Comparison of ENCODE assay signal across 8 cellular contexts in the genomic region with DNA sequence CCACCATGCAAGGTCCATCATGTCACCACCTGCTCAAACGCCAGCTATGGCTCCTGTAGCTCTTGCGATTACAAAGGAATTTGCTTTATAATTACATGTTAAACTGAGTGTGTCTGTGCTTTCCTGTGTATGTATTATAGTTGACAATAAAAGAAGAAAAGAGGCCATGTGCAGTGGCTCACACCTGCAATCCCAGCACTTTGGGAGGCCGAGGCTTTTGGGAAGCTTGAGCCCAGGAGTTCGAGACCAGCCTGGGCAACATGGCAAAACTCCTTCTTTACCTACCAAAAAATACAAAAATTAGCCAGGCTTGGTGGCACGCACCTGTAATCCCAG. TPM values are rescaled to one million over a fixed set of nuclear protein-coding genes. Genes with fewer than 3 reads are reported as not detected.
A peak's percentile ranks its signal among the peaks of the same experiment; 100 is the strongest.
DNase-seq lines count a peak whose midpoint lies in the region; ATAC-seq, FAIRE-seq and TF ChIP-seq lines count a peak whose summit lies in the region.

No MANE protein-coding gene starts in this region.

- H3K27ac ChIP-seq in SU-DHL-6 (ENCODE audit: low read depth, low read length): peak overlapping the region; percentile 81
- peak overlapping the region; percentile 99 for H3K27ac ChIP-seq in right cardiac atrium (ENCODE audit: low read length)
- peak overlapping the region; percentile 94 to 95 for H3K27ac ChIP-seq in small intestine (ENCODE audit: low read depth in 1 of 2, low read length in 1 of 2)

- H3K27me3 Mint-ChIP-seq in HFFc6 (ENCODE audit: insufficient read depth): peaks cover 5% of the 10 kb centered on the region

- 0 out of 2 replicates have a peak, but pooled peaks cover 3% of the 10 kb centered on the region for H3K79me2 ChIP-seq in SU-DHL-6 (ENCODE audit: insufficient read depth, low read length)

- peak overlapping the region; percentile 72 for H2AFZ ChIP-seq in SU-DHL-6 (ENCODE audit: low read depth, low read length, severe bottlenecking)

- H3K36me3 ChIP-seq in SU-DHL-6 (ENCODE audit: low read length) (no peaks in the 10 kb centered on the region), small intestine (ENCODE audit: control insufficient read depth in 2 of 2, insufficient read depth in 2 of 2, low read length in 2 of 2) (no peaks in the 10 kb centered on the region), MG63 (no peaks in the 10 kb centered on the region; the same call in none of the 2 replicates)

- H3K27ac Mint-ChIP-seq in HFFc6: peak overlapping the region; percentile 100

- no peaks in the 10 kb centered on the region for H3K9me3 Mint-ChIP-seq in HFFc6

- ATAC-seq in right cardiac atrium (no peak), GM21717 (IDR thresholded peaks at IDR 0.05; ENCODE audit: unreplicated experiment) (no peak), GM21526 (IDR thresholded peaks at IDR 0.05; ENCODE audit: low FRiP score, unreplicated experiment) (no peak)

- no peaks in the 10 kb centered on the region for H3K9me2 ChIP-seq in SU-DHL-6 (replicated peaks; ENCODE audit: insufficient read depth, low read length)

- no peaks in the 10 kb centered on the region for H3K9me3 ChIP-seq in SU-DHL-6 (ENCODE audit: insufficient read depth, low read length)
- H3K9me3 ChIP-seq in right cardiac atrium (ENCODE audit: control insufficient read depth, low read length): no peaks in the 10 kb centered on the region
- no peaks in the 10 kb centered on the region for H3K9me3 ChIP-seq in small intestine (ENCODE audit: control insufficient read depth, low read depth)
- no peaks in the 10 kb centered on the region for H3K9me3 ChIP-seq in MG63

- intact Hi-C loops in right cardiac atrium (cut with DNase I): no loop called here

- no peak for FAIRE-seq in small intestine (lab: Jason Lieb, UNC)

- H3K4me1 Mint-ChIP-seq in HFFc6 (ENCODE audit: low read depth): peaks cover 25% of the 10 kb centered on the region

- DNase-seq in HFFc6: no peak
- DNase-seq in right cardiac atrium: no peak
- DNase-seq in small intestine: no peak
- DNase-seq in GOT3 (lab: John Stamatoyannopoulos, UW): no peak
- DNase-seq in MG63: no peak

- 60% methylated on average over 5 of the region's 5 CpGs for WGBS in right cardiac atrium
- 35 to 65% (median 58%) methylated on average over 5 of the region's 5 CpGs for WGBS in small intestine, 3 donors

- peaks cover 6% of the 10 kb centered on the region for H3K4me1 ChIP-seq in right cardiac atrium (ENCODE audit: control insufficient read depth, insufficient read depth, low read length)
- H3K4me1 ChIP-seq in small intestine (ENCODE audit: control insufficient read depth in 2 of 2, insufficient read depth in 1 of 2, low read depth in 1 of 2, low read length in 1 of 2): peaks cover 7 to 11% of the 10 kb centered on the region in 2 donors

- no peaks in the 10 kb centered on the region for H4K20me1 ChIP-seq in SU-DHL-6 (ENCODE audit: low read depth, low read length)

- H3K4me2 ChIP-seq in SU-DHL-6 (ENCODE audit: low read depth, low read length, poor library complexity, severe bottlenecking): peak overlapping the region; percentile 68

- peaks cover 17% of the 10 kb centered on the region for H3F3A ChIP-seq in SU-DHL-6 (ENCODE audit: insufficient read depth)

- H3K36me3 Mint-ChIP-seq in HFFc6 (ENCODE audit: low read depth): peaks cover 11% of the 10 kb centered on the region; the same call in 1 of the 2 replicates

- TF ChIP-seq CTCF in HFFc6 (IDR thresholded peaks at IDR 0.05): no peak
- no peak for TF ChIP-seq CTCF in SU-DHL-6 (IDR thresholded peaks at IDR 0.05; ENCODE audit: insufficient read depth, low read length, poor library complexity, severe bottlenecking)

- peak overlapping the region; percentile 71 for H3K9ac ChIP-seq in SU-DHL-6 (ENCODE audit: low read length)

- H3K4me3 Mint-ChIP-seq in HFFc6: peak overlapping the region; percentile 99; the same call in 1 of the 2 replicates

- no peaks in the 10 kb centered on the region for H3K27me3 ChIP-seq in SU-DHL-6 (ENCODE audit: low read length)
- no peaks in the 10 kb centered on the region for H3K27me3 ChIP-seq in right cardiac atrium (ENCODE audit: control insufficient read depth, insufficient read depth)
- no peaks in the 10 kb centered on the region for H3K27me3 ChIP-seq in small intestine (ENCODE audit: control insufficient read depth in 2 of 2, insufficient read depth in 2 of 2, low read length in 2 of 2)
- H3K27me3 ChIP-seq in MG63: no peaks in the 10 kb centered on the region

- no peak overlapping the region for H3K4me3 ChIP-seq in SU-DHL-6 (ENCODE audit: insufficient read depth, low read length, poor library complexity, severe bottlenecking)
- H3K4me3 ChIP-seq in right cardiac atrium (ENCODE audit: low read length): no peak overlapping the region
- H3K4me3 ChIP-seq in small intestine (ENCODE audit: low read depth in 1 of 2, low read length in 2 of 2): no peak overlapping the region
- H3K4me3 ChIP-seq in MG63: no peak overlapping the region

RNA-seq across cellular contexts. Expression of gene ATRIP, which starts 27.0 kb away (rescaled TPM):
- 10 to 100 TPM in 1 of 6 experiments, 1 to 10 TPM in 5; 7.0 to 10.5 (median 8.2) TPM for total RNA-seq in HFFc6 (2021; fragmentation: NEBNext Ultra II Directional; extraction: Animal tissue kit (Norgen Biotek cat#: 25700))
- 1 to 10 TPM; 4.0 to 5.2 (median 4.3) TPM for total RNA-seq in right cardiac atrium
- 3.5 TPM for polyA plus RNA-seq in right cardiac atrium
- polyA plus RNA-seq in small intestine: 1 to 10 TPM; 1.1 to 4.8 (median 1.6) TPM
- 6.8 and 25.3 TPM in 2 replicates for total RNA-seq in MG63 (2014; rRNA removed; shearing (Covaris generic); ENCODE audit: low replicate concordance)

RNA-seq across cellular contexts. Expression of gene SHISA5, which starts 30.4 kb away (rescaled TPM):
- 100 to 1,000 TPM; 266 to 286 (median 277) TPM for total RNA-seq in HFFc6 (2021; fragmentation: NEBNext Ultra II Directional; extraction: Animal tissue kit (Norgen Biotek cat#: 25700))
- total RNA-seq in right cardiac atrium: 10 to 100 TPM; 72.9 to 93.1 (median 76.2) TPM
- polyA plus RNA-seq in right cardiac atrium (57.0 TPM), small intestine (100 to 1,000 TPM in 1 of 3 donors, 10 to 100 TPM in 2; 68.2 to 135 (median 77.8) TPM)
- total RNA-seq in MG63 (2014; rRNA removed; shearing (Covaris generic); ENCODE audit: low replicate concordance): 94.4 and 113 TPM in 2 replicates

RNA-seq across cellular contexts. Expression of gene TMA7, which starts 33.5 kb away (rescaled TPM):
- total RNA-seq in HFFc6 (2021; fragmentation: NEBNext Ultra II Directional; extraction: Animal tissue kit (Norgen Biotek cat#: 25700)): 100 to 1,000 TPM; 213 to 341 (median 280) TPM
- 100 to 1,000 TPM; 187 to 270 (median 216) TPM for total RNA-seq in right cardiac atrium
- polyA plus RNA-seq in right cardiac atrium (526 TPM), small intestine (100 to 1,000 TPM; 431 to 744 (median 617) TPM)
- 316 and 348 TPM in 2 replicates for total RNA-seq in MG63 (2014; rRNA removed; shearing (Covaris generic); ENCODE audit: low replicate concordance)

RNA-seq across cellular contexts. Expression of gene CCDC51, which starts 33.7 kb away (rescaled TPM):
- total RNA-seq in HFFc6 (2021; fragmentation: NEBNext Ultra II Directional; extraction: Animal tissue kit (Norgen Biotek cat#: 25700)): 10 to 100 TPM; 10.1 to 15.3 (median 12.5) TPM
- total RNA-seq in right cardiac atrium: 10 to 100 TPM in 3 of 4 donors, 1 to 10 TPM in 1; 8.7 to 11.5 (median 11.1) TPM
- polyA plus RNA-seq in right cardiac atrium (11.2 TPM), small intestine (10 to 100 TPM; 11.1 to 22.6 (median 20.8) TPM)
- 26.9 and 28.6 TPM in 2 replicates for total RNA-seq in MG63 (2014; rRNA removed; shearing (Covaris generic); ENCODE audit: low replicate concordance)

RNA-seq across cellular contexts. Expression of gene PLXNB1, which starts 43.7 kb away (rescaled TPM):
- total RNA-seq in HFFc6 (2021; fragmentation: NEBNext Ultra II Directional; extraction: Animal tissue kit (Norgen Biotek cat#: 25700)): 10 to 100 TPM; 11.1 to 15.5 (median 12.8) TPM
- 10 to 100 TPM; 49.4 to 84.5 (median 55.0) TPM for total RNA-seq in right cardiac atrium
- polyA plus RNA-seq in right cardiac atrium: 52.7 TPM
- polyA plus RNA-seq in small intestine: 10 to 100 TPM; 56.5 to 61.7 (median 59.1) TPM
- 1.6 and 7.0 TPM in 2 replicates for total RNA-seq in MG63 (2014; rRNA removed; shearing (Covaris generic); ENCODE audit: low replicate concordance)
